Comparison of ENCODE assay signal across 8 cellular contexts in the genomic region with DNA sequence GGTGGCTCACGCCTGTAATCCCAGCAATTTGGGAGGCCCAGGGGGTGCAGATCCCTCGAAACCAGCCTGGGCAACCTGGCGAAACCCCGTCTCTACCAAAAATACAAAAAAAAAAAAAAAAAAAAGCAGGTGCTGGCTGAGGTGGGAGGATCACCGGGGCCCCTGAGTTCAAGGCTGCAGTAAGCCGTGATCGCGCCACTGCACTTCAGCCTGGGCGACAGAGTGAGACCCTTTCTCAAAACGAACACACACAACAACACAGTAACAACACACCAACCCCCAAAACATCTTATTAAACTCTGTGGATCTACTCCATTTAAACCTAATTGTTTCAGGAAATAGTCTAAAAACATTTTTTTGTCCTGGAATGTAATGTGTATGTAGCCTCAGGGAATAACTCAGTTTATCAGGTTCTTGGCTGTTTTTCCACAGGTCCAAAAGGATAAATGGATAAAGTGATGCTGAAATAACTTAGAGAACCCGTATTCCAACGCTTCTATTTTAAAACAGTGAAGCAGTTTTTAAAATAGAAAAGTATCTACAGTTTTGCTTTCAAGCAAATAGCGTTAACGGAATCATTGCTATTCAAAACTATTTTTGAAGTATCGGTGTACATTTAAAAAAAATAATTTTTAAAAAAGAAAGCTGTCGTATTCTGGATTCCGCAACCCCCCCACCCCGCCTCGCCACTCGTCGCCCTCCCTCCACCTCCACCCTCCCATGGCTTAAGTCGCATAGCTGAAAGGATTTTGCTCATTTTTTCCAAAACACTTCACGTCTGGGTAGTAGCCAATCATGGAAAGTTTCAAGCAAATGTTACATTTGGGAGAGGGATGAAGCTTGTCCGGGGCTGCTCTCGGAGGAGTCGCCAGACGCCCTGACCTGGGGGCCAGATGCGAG. TPM values are rescaled to one million over a fixed set of nuclear protein-coding genes. Genes with fewer than 3 reads are reported as not detected.
DNase-seq lines count a peak whose midpoint lies in the region; ATAC-seq, FAIRE-seq and TF ChIP-seq lines count a peak whose summit lies in the region.

No MANE protein-coding gene starts in this region.

- peaks cover 13% of the 10 kb centered on the region for H3K4me1 ChIP-seq in ACC112 (ENCODE audit: control insufficient read depth, insufficient read depth, low read length, unreplicated experiment)
- peaks cover 9% of the 10 kb centered on the region for H3K4me1 ChIP-seq in osteoblast (ENCODE audit: insufficient read depth, low read length)
- H3K4me1 ChIP-seq in uterus: no peaks in the 10 kb centered on the region

- H3K27me3 ChIP-seq in ACC112 (ENCODE audit: insufficient read depth, low read length) (no peaks in the 10 kb centered on the region), osteoblast (ENCODE audit: insufficient read depth, low read length) (no peaks in the 10 kb centered on the region), uterus (no peaks in the 10 kb centered on the region)

- DNase-seq in activated CD4-positive, alpha-beta T cell treated with anti-CD3 and anti-CD28 coated beads, Interleukin-2, amount 50 U/mL, for 4 hours: peak; percentile 53 to 61
- no peak for DNase-seq in epithelial cell of prostate (ENCODE audit: low read depth, low spot score)
- peak; percentile 83 for DNase-seq in osteoblast (ENCODE audit: insufficient read length, low spot score, missing footprints)
- no peak for DNase-seq in uterus
- DNase-seq in D721Med (ENCODE audit: insufficient read length, low spot score): no peak

- H3K4me2 ChIP-seq in osteoblast (ENCODE audit: insufficient read depth, low read length): peak overlapping the region; percentile 91

- TF ChIP-seq POLR2A in uterus (IDR thresholded peaks at IDR 0.05): no peak

- H2AFZ ChIP-seq in ACC112 (ENCODE audit: low read length, unreplicated experiment): peak overlapping the region; percentile 83
- H2AFZ ChIP-seq in osteoblast (ENCODE audit: low read length): peak overlapping the region; percentile 86

- TF ChIP-seq CTCF in osteoblast (IDR thresholded peaks at IDR 0.05; ENCODE audit: extremely low read depth, low read depth, low read length) (no peak), uterus (IDR thresholded peaks at IDR 0.05) (no peak), D721Med (IDR thresholded peaks at IDR 0.05; ENCODE audit: insufficient read depth, missing control alignments) (no peak)

- intact Hi-C loops in uterus (cut with DNase I; ENCODE audit: low total_unique reads): no loop called here

- H3K36me3 ChIP-seq in ACC112 (ENCODE audit: insufficient read depth, low read length) (no peaks in the 10 kb centered on the region), osteoblast (ENCODE audit: insufficient read depth, low read length) (peaks cover 17% of the 10 kb centered on the region), uterus (no peaks in the 10 kb centered on the region)

- peaks cover 34% of the 10 kb centered on the region for H4K20me1 ChIP-seq in osteoblast (ENCODE audit: insufficient read depth, low read length)

- H3K27ac ChIP-seq in ACC112 (ENCODE audit: low read depth, low read length) (peak overlapping the region; percentile 53; the same call in 1 of the 2 replicates), epithelial cell of prostate (peak overlapping the region; percentile 96), osteoblast (ENCODE audit: low read depth, low read length) (peak overlapping the region; percentile 91), uterus (peak overlapping the region; percentile 95 to 99)

- H3K4me3 ChIP-seq in ACC112 (ENCODE audit: low read depth, low read length) (peak overlapping the region; percentile 82), osteoblast (ENCODE audit: insufficient read depth, low read length) (peak overlapping the region; percentile 84), uterus (peak overlapping the region; percentile 80 to 85)

- H3K79me2 ChIP-seq in ACC112 (ENCODE audit: control insufficient read depth, insufficient read depth, low read length, unreplicated experiment): peaks cover 40% of the 10 kb centered on the region
- peaks cover 44% of the 10 kb centered on the region for H3K79me2 ChIP-seq in osteoblast (ENCODE audit: insufficient read depth, low read length)

- no peak for FAIRE-seq in D721Med (lab: Jason Lieb, UNC)

- H3K9me3 ChIP-seq in osteoblast (ENCODE audit: low read depth, low read length) (no peaks in the 10 kb centered on the region), uterus (no peaks in the 10 kb centered on the region)

- ATAC-seq in HG02759 (IDR thresholded peaks at IDR 0.05; ENCODE audit: unreplicated experiment): peak; percentile 0
- no peak for ATAC-seq in HG03442 (IDR thresholded peaks at IDR 0.05; ENCODE audit: unreplicated experiment)

RNA-seq across cellular contexts. Expression of gene GLS, which starts 0.9 kb away (rescaled TPM):
- 447 and 588 TPM in 2 replicates for total RNA-seq in osteoblast
- total RNA-seq in uterus: 100 to 1,000 TPM in 3 of 4 donors, 10 to 100 TPM in 1; 89.7 to 202 (median 156) TPM

Comparison
In these comparisons a context has a peak if more than half of its experiments do, and no peak if none do; other contexts are left out.
1. DNase-seq: peak in activated CD4-positive, alpha-beta T cell treated with anti-CD3 and anti-CD28 coated beads, Interleukin-2, amount 50 U/mL, for 4 hours (2 of 2) and osteoblast (single experiment); none in epithelial cell of prostate (single experiment), uterus (0 of 2) and D721Med (single experiment).
2. Peak in every context shown above with its lines, with median percentiles within 50 percentile points of each other: H3K27ac ChIP-seq and H3K4me3 ChIP-seq.